ENCODE assay signal across 8 cellular contexts in the genomic region with DNA sequence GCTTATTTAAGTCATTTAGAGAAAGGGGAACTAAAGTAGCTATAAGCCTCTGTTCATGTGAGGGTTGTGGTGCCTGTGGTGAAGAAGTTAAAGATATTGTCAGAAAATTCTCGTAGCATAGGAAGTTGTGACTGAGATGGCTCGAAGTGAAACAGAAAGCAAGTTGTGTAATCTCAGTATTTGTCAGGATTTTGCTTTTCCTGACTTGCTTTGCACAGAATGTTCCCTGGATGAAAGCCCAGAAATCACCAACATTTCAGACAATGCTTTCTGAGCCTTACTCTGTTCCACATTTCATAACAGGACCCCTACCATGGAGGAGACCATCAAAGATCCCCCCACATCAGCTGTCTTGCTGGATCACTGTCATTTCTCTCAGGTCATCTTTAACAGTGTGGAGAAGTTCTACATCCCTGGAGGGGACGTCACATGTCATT. TPM values are rescaled to one million over a fixed set of nuclear protein-coding genes. Genes with fewer than 3 reads are reported as not detected.
DNase-seq lines count a peak whose midpoint lies in the region; ATAC-seq and TF ChIP-seq lines count a peak whose summit lies in the region.

No MANE protein-coding gene starts in this region.

- no peaks in the 10 kb centered on the region for H3K9me3 ChIP-seq in lower lobe of right lung
- H3K9me3 ChIP-seq in transverse colon = no peaks in the 10 kb centered on the region

- peak overlapping the region; percentile 95 for H3K27ac Mint-ChIP-seq in HFFc6

- in situ Hi-C loops in transverse colon (cut with MboI; ENCODE audit: low pct_ligation_motif_present in 1 of 4, low pct_unique_long_range_greater_than_20kb in 1 of 4, low sequenced_read_pairs in 3 of 4) = no loop called here

- H3K4me3 ChIP-seq in cardiac fibroblast (replicated peaks in 1 of 2; ENCODE audit: low read depth in 2 of 2, low read length in 2 of 2) (peak overlapping the region; percentile 14 to 39), lower lobe of right lung (peak overlapping the region; percentile 35), transverse colon (peak overlapping the region in 1 of 4 donors; percentile 30)

- TF ChIP-seq EP300 in transverse colon (IDR thresholded peaks at IDR 0.05; ENCODE audit: low read depth) = no peak

- H3K9me3 Mint-ChIP-seq in HFFc6 = no peaks in the 10 kb centered on the region

- TF ChIP-seq CTCF in HFFc6 (IDR thresholded peaks at IDR 0.05) (no peak), cardiac fibroblast (IDR thresholded peaks at IDR 0.05; ENCODE audit: low read depth, low read length) (no peak), lower lobe of right lung (IDR thresholded peaks at IDR 0.05) (no peak), transverse colon (IDR thresholded peaks at IDR 0.05) (no peak)

- H3K4me1 ChIP-seq in lower lobe of right lung = peaks cover 73% of the 10 kb centered on the region
- H3K4me1 ChIP-seq in transverse colon = peaks cover 27 to 73% (median 46%) of the 10 kb centered on the region in 4 donors

- peaks cover 39% of the 10 kb centered on the region for H3K4me1 Mint-ChIP-seq in HFFc6 (ENCODE audit: low read depth)

- ATAC-seq in GM18505 (IDR thresholded peaks at IDR 0.05; ENCODE audit: unreplicated experiment) (peak; percentile 69), lower lobe of right lung (peak; percentile 85 to 86)

- intact Hi-C loops in lower lobe of right lung (cut with DNase I) = no loop called here
- intact Hi-C loops in transverse colon (cut with DNase I; ENCODE audit: low total_unique reads) = no loop called here

- DNase-seq in HFFc6 = peak; percentile 46
- peak; percentile 82 to 97 for DNase-seq in NOMO-1 (lab: John Stamatoyannopoulos, UW; ENCODE audit: unreplicated experiment in 2 of 2)
- peak; percentile 85 to 86 for DNase-seq in cardiac fibroblast (ENCODE audit: low read depth in 2 of 2)
- DNase-seq in lower lobe of right lung = no peak
- no peak for DNase-seq in transverse colon
- DNase-seq in T-helper 9 cell = no peak
- no peak for DNase-seq in NCI-H2107 (lab: John Stamatoyannopoulos, UW)

- peaks cover 40% of the 10 kb centered on the region for H3K36me3 ChIP-seq in lower lobe of right lung
- peaks cover 0 to 35% (median 14%) of the 10 kb centered on the region in 4 donors for H3K36me3 ChIP-seq in transverse colon

- H3K27ac ChIP-seq in lower lobe of right lung (peak overlapping the region; percentile 85), transverse colon (peak overlapping the region; percentile 73 to 87 (median 84))

- no peaks in the 10 kb centered on the region; the same call in 1 of the 2 replicates for H3K27me3 Mint-ChIP-seq in HFFc6 (ENCODE audit: insufficient read depth)

- 4 to 21% methylated on average over 3 of the region's 3 CpGs for WGBS in transverse colon (ENCODE audit: low coverage in 1 of 2), 2 donors

- no peaks in the 10 kb centered on the region for H3K27me3 ChIP-seq in lower lobe of right lung (ENCODE audit: low read depth)
- no peaks in the 10 kb centered on the region for H3K27me3 ChIP-seq in transverse colon

- H3K36me3 Mint-ChIP-seq in HFFc6 (ENCODE audit: low read depth) = peaks cover 8% of the 10 kb centered on the region

- TF ChIP-seq POLR2A in GM18505 (IDR thresholded peaks at IDR 0.05; ENCODE audit: borderline replicate concordance, extremely low read depth, insufficient read depth, insufficient read length) (no peak), transverse colon (IDR thresholded peaks at IDR 0.05) (no peak)

- H3K4me3 Mint-ChIP-seq in HFFc6 = peak overlapping the region; percentile 90

RNA-seq across cellular contexts. Expression of a gene that starts 10.6 kb away (rescaled TPM):
- total RNA-seq in HFFc6 (2021; fragmentation: NEBNext Ultra II Directional; extraction: Animal tissue kit (Norgen Biotek cat#: 25700)) = 10 to 100 TPM; 71.5 to 91.1 (median 84.5) TPM
- total RNA-seq in lower lobe of right lung (174 TPM), transverse colon (100 to 1,000 TPM; 141 to 292 (median 207) TPM)

RNA-seq across cellular contexts. Expression of a gene that starts 24.4 kb away (rescaled TPM):
- not detected for total RNA-seq in HFFc6 (2021; fragmentation: NEBNext Ultra II Directional; extraction: Animal tissue kit (Norgen Biotek cat#: 25700))
- 2.7 TPM for total RNA-seq in lower lobe of right lung
- total RNA-seq in transverse colon = 10 to 100 TPM in 1 of 4 donors, 1 to 10 TPM in 3; 4.9 to 24.9 (median 7.3) TPM

RNA-seq across cellular contexts. Expression of a gene that starts 51.2 kb away (rescaled TPM):
- total RNA-seq in HFFc6 (2021; fragmentation: NEBNext Ultra II Directional; extraction: Animal tissue kit (Norgen Biotek cat#: 25700)) = 100 to 1,000 TPM; 125 to 158 (median 145) TPM
- 42.6 TPM for total RNA-seq in lower lobe of right lung
- total RNA-seq in transverse colon = 100 to 1,000 TPM in 3 of 4 donors, 10 to 100 TPM in 1; 94.7 to 214 (median 153) TPM

Comparison
In these comparisons a context has a peak if more than half of its experiments do, and no peak if none do; other contexts are left out.
1. DNase-seq: peak in HFFc6 (single experiment), NOMO-1 (2 of 2) and cardiac fibroblast (2 of 2); none in lower lobe of right lung (single experiment), transverse colon (single experiment), T-helper 9 cell (single experiment) and NCI-H2107 (single experiment).